In the genomic region with DNA sequence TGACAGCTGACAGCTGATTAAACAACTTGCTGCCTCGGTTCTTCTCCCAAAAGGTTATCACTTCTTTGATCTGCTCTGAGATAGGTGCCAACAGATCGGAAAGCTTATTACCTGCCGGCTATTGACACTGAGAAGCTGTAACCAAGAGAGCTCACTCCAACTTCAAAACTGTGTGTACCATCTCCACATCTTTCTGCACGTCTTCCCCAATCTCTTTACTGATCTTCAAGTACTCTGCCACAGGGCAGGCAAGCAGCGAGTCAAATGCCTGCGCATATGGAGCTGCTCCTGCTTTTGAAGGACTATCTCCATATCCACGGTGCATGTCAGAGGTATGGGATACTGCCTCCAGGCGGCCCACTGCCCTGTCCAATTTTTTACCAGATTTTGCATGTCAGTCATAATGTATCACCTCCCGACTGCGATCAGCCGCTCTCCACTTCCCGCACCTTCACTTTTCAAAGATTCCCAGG, we compare ENCODE assay signal across 8 cellular contexts. TPM values are rescaled to one million over a fixed set of nuclear protein-coding genes. Genes with fewer than 3 reads are reported as not detected.
DNase-seq lines count a peak whose midpoint lies in the region; ATAC-seq and TF ChIP-seq lines count a peak whose summit lies in the region.

No MANE protein-coding gene starts in this region.

- TF ChIP-seq CTCF in HFF-Myc (IDR thresholded peaks at IDR 0.05; ENCODE audit: low read depth, low read length, missing control alignments): no peak
- no peak for TF ChIP-seq CTCF in activated CD8-positive, alpha-beta T cell treated with anti-CD3 and anti-CD28 coated beads for 36 hours (IDR thresholded peaks at IDR 0.05)
- TF ChIP-seq CTCF in upper lobe of left lung (IDR thresholded peaks at IDR 0.05): no peak

- H3K36me3 ChIP-seq in CD4-positive, CD25-positive, alpha-beta regulatory T cell (ENCODE audit: control insufficient read depth, insufficient read depth, low read length): peaks cover 11% of the 10 kb centered on the region
- peaks cover 0 to 3% (median 0%) of the 10 kb centered on the region in 4 donors for H3K36me3 ChIP-seq in upper lobe of left lung

- H3K27me3 ChIP-seq in CD4-positive, CD25-positive, alpha-beta regulatory T cell (ENCODE audit: control insufficient read depth, insufficient read depth, low read length): no peaks in the 10 kb centered on the region
- H3K27me3 ChIP-seq in upper lobe of left lung: no peaks in the 10 kb centered on the region

- ATAC-seq in CD4-positive, CD25-positive, alpha-beta regulatory T cell (ENCODE audit: low read depth in 2 of 2): no peak
- ATAC-seq in activated CD8-positive, alpha-beta T cell treated with anti-CD3 and anti-CD28 coated beads for 36 hours: peak; percentile 41
- peak; percentile 2 for ATAC-seq in left colon
- peak in 1 of 2 donors; percentile 14 for ATAC-seq in upper lobe of left lung (ENCODE audit: low FRiP score in 2 of 2)
- no peak for ATAC-seq in GM18870 (IDR thresholded peaks at IDR 0.05; ENCODE audit: unreplicated experiment)

- no peak for DNase-seq in CD4-positive, CD25-positive, alpha-beta regulatory T cell
- DNase-seq in HFF-Myc (ENCODE audit: extremely low read depth, low read depth) (no peak), left colon (no peak), upper lobe of left lung (no peak), SW480 (ENCODE audit: low spot score) (no peak)
- no peak for DNase-seq in activated CD8-positive, alpha-beta T cell treated with anti-CD3 and anti-CD28 coated beads for 36 hours
- no peak for DNase-seq in stimulated activated CD4-positive, alpha-beta T cell treated with anti-CD3 and anti-CD28 coated beads, Interleukin-2, amount 100 ng/mL, for 24 hours

- 62% methylated on average over 12 of the region's 12 CpGs for WGBS in upper lobe of left lung, 2 donors

- H3K9me3 Mint-ChIP-seq in CD4-positive, CD25-positive, alpha-beta regulatory T cell: peaks cover 0 to 3% (median 0%) of the 10 kb centered on the region in 7 donors
- peaks cover 4% of the 10 kb centered on the region for H3K9me3 Mint-ChIP-seq in activated CD8-positive, alpha-beta T cell treated with anti-CD3 and anti-CD28 coated beads for 36 hours

- intact Hi-C loops in activated CD8-positive, alpha-beta T cell treated with anti-CD3 and anti-CD28 coated beads for 36 hours (cut with micrococcal nuclease): loop anchor here (5.0 kb wide), 1 partner anchor 34 kb away; the partner anchor contains the start of gene ZNF239
- intact Hi-C loops in left colon (cut with DNase I, micrococcal nuclease): no loop called here

- CTCF ChIA-PET in activated CD8-positive, alpha-beta T cell treated with anti-CD3 and anti-CD28 coated beads for 36 hours (lab: Charles Lee): no interaction called here

- no peak for TF ChIP-seq POLR2A in upper lobe of left lung (IDR thresholded peaks at IDR 0.05)

- peak overlapping the region; percentile 43 to 90 (median 88) for H3K4me3 Mint-ChIP-seq in CD4-positive, CD25-positive, alpha-beta regulatory T cell
- peak overlapping the region; percentile 81 for H3K4me3 Mint-ChIP-seq in activated CD8-positive, alpha-beta T cell treated with anti-CD3 and anti-CD28 coated beads for 36 hours

- peak overlapping the region; percentile 48 for H3K4me3 ChIP-seq in CD4-positive, CD25-positive, alpha-beta regulatory T cell (ENCODE audit: low read depth, low read length)
- H3K4me3 ChIP-seq in HFF-Myc (replicated peaks; ENCODE audit: low read depth, low read length): peak overlapping the region; percentile 56
- H3K4me3 ChIP-seq in upper lobe of left lung: peak overlapping the region in 3 of 4 donors; percentile 88 to 100 (median 99)

- H3K9me3 ChIP-seq in CD4-positive, CD25-positive, alpha-beta regulatory T cell (ENCODE audit: control insufficient read depth in 2 of 2, low read length in 2 of 2): no peaks in the 10 kb centered on the region
- H3K9me3 ChIP-seq in upper lobe of left lung: no peaks in the 10 kb centered on the region

- no peaks in the 10 kb centered on the region for H3K27me3 Mint-ChIP-seq in CD4-positive, CD25-positive, alpha-beta regulatory T cell
- no peaks in the 10 kb centered on the region for H3K27me3 Mint-ChIP-seq in activated CD8-positive, alpha-beta T cell treated with anti-CD3 and anti-CD28 coated beads for 36 hours

- POLR2A ChIA-PET in activated CD8-positive, alpha-beta T cell treated with anti-CD3 and anti-CD28 coated beads for 36 hours (lab: Charles Lee): interaction anchor here (0.9 to 2.7 kb wide), 3 partner anchors 8 to 42 kb away, joined by 3 to 11 read pairs (median 6); no protein-coding TSS in a partner anchor

- H3K36me3 Mint-ChIP-seq in CD4-positive, CD25-positive, alpha-beta regulatory T cell: peaks cover 21% of the 10 kb centered on the region
- H3K36me3 Mint-ChIP-seq in activated CD8-positive, alpha-beta T cell treated with anti-CD3 and anti-CD28 coated beads for 36 hours (ENCODE audit: low read depth): peaks cover 38% of the 10 kb centered on the region

- peak overlapping the region; percentile 12 to 85 (median 52) for H3K27ac Mint-ChIP-seq in CD4-positive, CD25-positive, alpha-beta regulatory T cell
- H3K27ac Mint-ChIP-seq in activated CD8-positive, alpha-beta T cell treated with anti-CD3 and anti-CD28 coated beads for 36 hours: peak overlapping the region; percentile 86

- no peak overlapping the region for H3K27ac ChIP-seq in CD4-positive, CD25-positive, alpha-beta regulatory T cell (ENCODE audit: insufficient read depth, low read length, poor library complexity, severe bottlenecking)
- peak overlapping the region in 3 of 4 donors; percentile 65 to 77 (median 76) for H3K27ac ChIP-seq in upper lobe of left lung

- TF ChIP-seq EP300 in upper lobe of left lung (IDR thresholded peaks at IDR 0.05): no peak

- H3K4me1 ChIP-seq in CD4-positive, CD25-positive, alpha-beta regulatory T cell (ENCODE audit: control insufficient read depth, insufficient read depth, low read length, poor library complexity, severe bottlenecking): peaks cover 10% of the 10 kb centered on the region
- peaks cover 5 to 14% (median 12%) of the 10 kb centered on the region in 4 donors for H3K4me1 ChIP-seq in upper lobe of left lung

- H3K4me1 Mint-ChIP-seq in CD4-positive, CD25-positive, alpha-beta regulatory T cell: peaks cover 20 to 28% (median 24%) of the 10 kb centered on the region in 4 donors
- H3K4me1 Mint-ChIP-seq in activated CD8-positive, alpha-beta T cell treated with anti-CD3 and anti-CD28 coated beads for 36 hours (ENCODE audit: low read depth): peaks cover 35% of the 10 kb centered on the region

RNA-seq across cellular contexts. Expression of gene ZNF485, which starts 0.4 kb away (rescaled TPM):
- 2.0 TPM for total RNA-seq in CD4-positive, CD25-positive, alpha-beta regulatory T cell
- 1 to 10 TPM; 1.4 to 6.9 (median 3.8) TPM for polyA plus RNA-seq in CD4-positive, CD25-positive, alpha-beta regulatory T cell
- 1 to 10 TPM; 8.1 to 8.7 TPM for total RNA-seq in activated CD8-positive, alpha-beta T cell treated with anti-CD3 and anti-CD28 coated beads for 36 hours
- 1 to 10 TPM; 3.4 TPM for total RNA-seq in left colon
- 1 to 10 TPM; 2.1 to 7.7 (median 3.2) TPM for total RNA-seq in upper lobe of left lung

RNA-seq across cellular contexts. Expression of gene ZNF239, which starts 31.5 kb away (rescaled TPM):
- total RNA-seq in CD4-positive, CD25-positive, alpha-beta regulatory T cell: 0.81 TPM
- 1 to 10 TPM in 3 of 4 donors, under 1 TPM in 1; 0.75 to 2.6 (median 1.7) TPM for polyA plus RNA-seq in CD4-positive, CD25-positive, alpha-beta regulatory T cell
- 1 to 10 TPM in 1 of 2 experiments, under 1 TPM in 1; 0.56 to 1.3 TPM for total RNA-seq in activated CD8-positive, alpha-beta T cell treated with anti-CD3 and anti-CD28 coated beads for 36 hours
- total RNA-seq in left colon (1 to 10 TPM; 1.5 to 1.6 TPM), upper lobe of left lung (1 to 10 TPM; 1.1 to 4.0 (median 2.9) TPM)

RNA-seq across cellular contexts. Expression of gene ZNF32, which starts 42.8 kb away (rescaled TPM):
- total RNA-seq in CD4-positive, CD25-positive, alpha-beta regulatory T cell: 18.6 TPM
- polyA plus RNA-seq in CD4-positive, CD25-positive, alpha-beta regulatory T cell: 10 to 100 TPM; 60.4 to 82.7 (median 76.0) TPM
- total RNA-seq in activated CD8-positive, alpha-beta T cell treated with anti-CD3 and anti-CD28 coated beads for 36 hours: 10 to 100 TPM; 12.5 to 13.7 TPM
- 10 to 100 TPM; 10.7 to 18.1 TPM for total RNA-seq in left colon
- 10 to 100 TPM; 16.8 to 36.8 (median 26.8) TPM for total RNA-seq in upper lobe of left lung

Comparison
In these comparisons a context has a peak if more than half of its experiments do, and no peak if none do; other contexts are left out.
1. ATAC-seq: peak in activated CD8-positive, alpha-beta T cell treated with anti-CD3 and anti-CD28 coated beads for 36 hours (single experiment) and left colon (single experiment); none in CD4-positive, CD25-positive, alpha-beta regulatory T cell (0 of 2) and GM18870 (single experiment).
2. H3K4me3 ChIP-seq: peak in every context shown above with its lines; median percentile 99 in upper lobe of left lung; 56 in HFF-Myc; 48 in CD4-positive, CD25-positive, alpha-beta regulatory T cell.